Comparison of ENCODE assay signal across 33 cellular contexts in the genomic region with DNA sequence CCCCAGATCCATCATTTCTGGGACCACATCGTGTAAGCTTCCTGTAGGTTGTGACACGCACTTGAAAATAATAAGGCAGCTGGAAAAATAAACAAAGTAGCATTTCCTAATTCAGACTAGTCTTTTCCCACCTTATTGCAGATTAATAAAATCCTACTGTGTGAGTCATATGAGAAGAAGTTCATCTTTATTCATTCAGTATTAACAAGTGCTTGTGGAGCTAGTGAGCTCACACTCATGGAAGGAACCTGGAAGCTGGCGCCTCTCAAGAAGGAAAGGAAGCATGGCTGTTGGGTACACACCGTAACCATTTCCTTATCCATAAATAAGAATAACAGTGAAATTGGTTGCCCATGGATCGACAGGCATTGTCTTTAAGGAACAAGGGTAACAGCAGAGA.
"Had no signal": no experiment of that assay in that cellular context is flagged by ENCODE, and none has a peak within 500 bp of the region (broad histone marks: within the 10 kb centered on the region; RNA-seq: fewer than 3 reads in every experiment).

No MANE protein-coding gene starts in this region.

- H3K4me3 Mint-ChIP-seq: activated CD4-positive, alpha-beta memory T cell treated with anti-CD3 and anti-CD28 coated beads for 36 hours; activated CD4-positive, alpha-beta T cell treated with anti-CD3 and anti-CD28 coated beads for 36 hours; activated CD4-positive, alpha-beta T cell treated with anti-CD3 and anti-CD28 coated beads, Interleukin-2, amount 10 ng/mL, durations not matched to agents 24 days and 14 days; activated CD8-positive, alpha-beta memory T cell treated with anti-CD3 and anti-CD28 coated beads, Interleukin-2, amount 10 ng/mL, durations not matched to agents 7 days and 5 days; activated CD8-positive, alpha-beta T cell treated with anti-CD3 and anti-CD28 coated beads, Interleukin-2, amount 10 ng/mL, durations not matched to agents 7 days and 5 days; activated naive CD4-positive, alpha-beta T cell treated with anti-CD3 and anti-CD28 coated beads, Interleukin-2, amount 10 ng/mL, durations not matched to agents 7 days and 5 days; activated naive CD8-positive, alpha-beta T cell treated with anti-CD3 and anti-CD28 coated beads, Interleukin-2, amount 10 ng/mL, durations not matched to agents 7 days and 5 days; activated T-helper 1 cell treated with anti-CD3 and anti-CD28 coated beads, Interleukin-12 subunit alpha, Interleukin-12 subunit beta, Interleukin-2, Interleukin-4 antibody, amounts not matched to agents 30 ng/mL and 10 ng/mL and 1 ng/mL, durations not matched to agents 14 hours and 24 hours and 36 hours; brain; dendritic cell treated with granulocyte-macrophage colony-stimulating factor and Interleukin-4, amounts not matched to agents 40 ng/mL and 50 ng/mL, for 4 days; effector memory CD8-positive, alpha-beta T cell; T-helper 17 cell; T-helper 2 cell treated with Interferon-gamma antibody and Interleukin-4, amounts not matched to agents 5 μg/mL and 100 μg/mL, for 36 hours had no signal

- ATAC-seq: activated CD4-positive, alpha-beta T cell treated with anti-CD3 and anti-CD28 coated beads for 36 hours; activated CD8-positive, alpha-beta memory T cell treated with anti-CD3 and anti-CD28 coated beads, Interleukin-2, amount 10 ng/mL, durations not matched to agents 7 days and 5 days; activated CD8-positive, alpha-beta T cell treated with anti-CD3 and anti-CD28 coated beads, Interleukin-2, amount 10 ng/mL, durations not matched to agents 7 days and 5 days; activated naive CD4-positive, alpha-beta T cell treated with anti-CD3 and anti-CD28 coated beads, Interleukin-2, amount 50 U/mL, for 72 hours; effector memory CD8-positive, alpha-beta T cell; esophagus mucosa; T-helper 17 cell had no signal

- H3K36me3 ChIP-seq: ascending aorta, breast epithelium, cardiac muscle cell had no signal

- FAIRE-seq: frontal cortex had no signal

- H3K4me1 Mint-ChIP-seq: activated CD4-positive, alpha-beta T cell treated with anti-CD3 and anti-CD28 coated beads, Interleukin-2, amount 10 ng/mL, durations not matched to agents 24 days and 14 days; activated CD8-positive, alpha-beta memory T cell treated with anti-CD3 and anti-CD28 coated beads, Interleukin-2, amount 10 ng/mL, durations not matched to agents 7 days and 5 days; activated naive CD8-positive, alpha-beta T cell treated with anti-CD3 and anti-CD28 coated beads, Interleukin-2, amount 10 ng/mL, durations not matched to agents 7 days and 5 days had no signal

- H3K27me3 ChIP-seq: ascending aorta, cardiac muscle cell had no signal

- H3K9me3 ChIP-seq: ascending aorta, breast epithelium had no signal

- H3K36me3 Mint-ChIP-seq: activated CD4-positive, alpha-beta memory T cell treated with anti-CD3 and anti-CD28 coated beads for 36 hours; activated CD8-positive, alpha-beta memory T cell treated with anti-CD3 and anti-CD28 coated beads, Interleukin-2, amount 10 ng/mL, durations not matched to agents 7 days and 5 days; activated naive CD4-positive, alpha-beta T cell treated with anti-CD3 and anti-CD28 coated beads, Interleukin-2, amount 10 ng/mL, durations not matched to agents 7 days and 5 days; activated naive CD4-positive, alpha-beta T cell treated with anti-CD3 and anti-CD28 coated beads, Interleukin-2, amount 50 U/mL, for 72 hours; activated naive CD8-positive, alpha-beta T cell treated with anti-CD3 and anti-CD28 coated beads, Interleukin-2, amount 10 ng/mL, durations not matched to agents 7 days and 5 days; brain had no signal

- DNase-seq: activated CD4-positive, alpha-beta memory T cell treated with anti-CD3 and anti-CD28 coated beads for 36 hours; activated CD4-positive, alpha-beta T cell treated with anti-CD3 and anti-CD28 coated beads for 36 hours; activated CD4-positive, alpha-beta T cell treated with anti-CD3 and anti-CD28 coated beads, Interleukin-2, amount 10 ng/mL, durations not matched to agents 24 days and 14 days; activated CD4-positive, CD25-positive, alpha-beta regulatory T cell; activated CD4-positive, CD25-positive, alpha-beta regulatory T cell treated with anti-CD3 and anti-CD28 coated beads, Interleukin-2, amount 50 U/mL, for 72 hours; activated CD8-positive, alpha-beta memory T cell treated with anti-CD3 and anti-CD28 coated beads, Interleukin-2, amount 10 ng/mL, durations not matched to agents 7 days and 5 days; activated CD8-positive, alpha-beta memory T cell treated with anti-CD3 and anti-CD28 coated beads, Interleukin-2, amount 50 U/mL, for 4 hours; activated CD8-positive, alpha-beta T cell treated with anti-CD3 and anti-CD28 coated beads, Interleukin-2, amount 10 ng/mL, durations not matched to agents 7 days and 5 days; activated effector memory CD4-positive, alpha-beta T cell treated with anti-CD3 and anti-CD28 coated beads, Interleukin-2, amount 50 U/mL, for 16 hours; activated naive CD4-positive, alpha-beta T cell treated with anti-CD3 and anti-CD28 coated beads, Interleukin-2, amount 10 ng/mL, durations not matched to agents 7 days and 5 days; activated naive CD8-positive, alpha-beta T cell treated with anti-CD3 and anti-CD28 coated beads, Interleukin-2, amount 10 ng/mL, durations not matched to agents 7 days and 5 days; activated T-cell treated with anti-CD3 and anti-CD28 coated beads, Interleukin-2, amount 50 U/mL, for 1 hour; activated T-cell treated with anti-CD3 and anti-CD28 coated beads, Interleukin-2, amount 50 U/mL, for 48 hours; central memory CD4-positive, alpha-beta T cell; cerebellar nuclear complex; effector CD4-positive, alpha-beta T cell; effector memory CD8-positive, alpha-beta T cell; foreskin fibroblast; T-helper 1 cell; T-helper 17 cell; T1000 had no signal

- H3K27ac Mint-ChIP-seq: activated CD4-positive, alpha-beta memory T cell treated with anti-CD3 and anti-CD28 coated beads for 36 hours; activated CD4-positive, alpha-beta T cell treated with anti-CD3 and anti-CD28 coated beads for 36 hours; activated CD4-positive, alpha-beta T cell treated with anti-CD3 and anti-CD28 coated beads, Interleukin-2, amount 10 ng/mL, durations not matched to agents 24 days and 14 days; activated CD8-positive, alpha-beta memory T cell treated with anti-CD3 and anti-CD28 coated beads, Interleukin-2, amount 10 ng/mL, durations not matched to agents 7 days and 5 days; activated CD8-positive, alpha-beta T cell treated with anti-CD3 and anti-CD28 coated beads, Interleukin-2, amount 10 ng/mL, durations not matched to agents 7 days and 5 days; activated naive CD4-positive, alpha-beta T cell treated with anti-CD3 and anti-CD28 coated beads, Interleukin-2, amount 10 ng/mL, durations not matched to agents 7 days and 5 days; activated naive CD4-positive, alpha-beta T cell treated with anti-CD3 and anti-CD28 coated beads, Interleukin-2, amount 50 U/mL, for 72 hours; activated naive CD8-positive, alpha-beta T cell treated with anti-CD3 and anti-CD28 coated beads, Interleukin-2, amount 10 ng/mL, durations not matched to agents 7 days and 5 days; activated T-helper 1 cell treated with anti-CD3 and anti-CD28 coated beads, Interleukin-12 subunit alpha, Interleukin-12 subunit beta, Interleukin-2, Interleukin-4 antibody, amounts not matched to agents 30 ng/mL and 10 ng/mL and 1 ng/mL, durations not matched to agents 14 hours and 24 hours and 36 hours; activated T-helper 2 cell treated with anti-CD3 and anti-CD28 coated beads, Interferon-gamma antibody, Interleukin-2, Interleukin-4, amounts not matched to agents 10 μg/mL and 5 μg/mL and 100 μg/mL, durations not matched to agents 14 hours and 24 hours and 36 hours; brain; dendritic cell treated with granulocyte-macrophage colony-stimulating factor and Interleukin-4, amounts not matched to agents 40 ng/mL and 50 ng/mL, for 4 days; effector memory CD8-positive, alpha-beta T cell; T-helper 17 cell; T-helper 2 cell treated with Interferon-gamma antibody and Interleukin-4, amounts not matched to agents 5 μg/mL and 100 μg/mL, for 36 hours had no signal

- H3K9me3 Mint-ChIP-seq: activated CD4-positive, alpha-beta memory T cell treated with anti-CD3 and anti-CD28 coated beads for 36 hours; activated CD4-positive, alpha-beta T cell treated with anti-CD3 and anti-CD28 coated beads, Interleukin-2, amount 10 ng/mL, durations not matched to agents 24 days and 14 days; activated naive CD4-positive, alpha-beta T cell treated with anti-CD3 and anti-CD28 coated beads, Interleukin-2, amount 10 ng/mL, durations not matched to agents 7 days and 5 days; activated naive CD4-positive, alpha-beta T cell treated with anti-CD3 and anti-CD28 coated beads, Interleukin-2, amount 50 U/mL, for 72 hours; activated naive CD8-positive, alpha-beta T cell treated with anti-CD3 and anti-CD28 coated beads, Interleukin-2, amount 10 ng/mL, durations not matched to agents 7 days and 5 days; activated T-helper 1 cell treated with anti-CD3 and anti-CD28 coated beads, Interleukin-12 subunit alpha, Interleukin-12 subunit beta, Interleukin-2, Interleukin-4 antibody, amounts not matched to agents 30 ng/mL and 10 ng/mL and 1 ng/mL, durations not matched to agents 14 hours and 24 hours and 36 hours; activated T-helper 2 cell treated with anti-CD3 and anti-CD28 coated beads, Interferon-gamma antibody, Interleukin-2, Interleukin-4, amounts not matched to agents 10 μg/mL and 5 μg/mL and 100 μg/mL, durations not matched to agents 14 hours and 24 hours and 36 hours; dendritic cell treated with granulocyte-macrophage colony-stimulating factor and Interleukin-4, amounts not matched to agents 40 ng/mL and 50 ng/mL, for 4 days; effector memory CD8-positive, alpha-beta T cell; T-helper 2 cell treated with Interferon-gamma antibody and Interleukin-4, amounts not matched to agents 5 μg/mL and 100 μg/mL, for 36 hours had no signal

- H3K4me3 ChIP-seq: ascending aorta, breast epithelium, cardiac muscle cell, coronary artery had no signal

- H3K4me1 ChIP-seq: ascending aorta, breast epithelium had no signal

- H3K27ac ChIP-seq: ascending aorta, breast epithelium, cardiac muscle cell, coronary artery had no signal
